1 cellular context compared by ENCODE assay signal in genomic region chr5:38926121-38926520, GRCh38.
TF ChIP-seq lines count a peak whose summit lies in the region.

No MANE protein-coding gene starts in this region.

TF ChIP-seq in SK-N-SH treated with all-trans-retinoic acid at 6 μM for 48 hours, 23 proteins besides CTCF, POLR2A, EP300 and RAD21 (continued from another document):
- TF ChIP-seq POU6F1 (CRISPR knock-in tag; IDR thresholded peaks at IDR 0.05; ENCODE audit: borderline replicate concordance, low read depth) (no peak), CSRNP3 (CRISPR knock-in tag; IDR thresholded peaks at IDR 0.05) (no peak), ARNTL (CRISPR knock-in tag; IDR thresholded peaks at IDR 0.05; ENCODE audit: borderline replicate concordance, low read depth) (no peak), GLIS3 (CRISPR knock-in tag; IDR thresholded peaks at IDR 0.05) (no peak), ZFP3 (CRISPR knock-in tag; IDR thresholded peaks at IDR 0.05) (no peak), TOX (CRISPR knock-in tag; IDR thresholded peaks at IDR 0.05; ENCODE audit: borderline replicate concordance) (no peak), CSDC2 (CRISPR knock-in tag; IDR thresholded peaks at IDR 0.05) (no peak), ZNF8 (CRISPR knock-in tag; IDR thresholded peaks at IDR 0.05) (no peak), ZNF70 (CRISPR knock-in tag; IDR thresholded peaks at IDR 0.05) (no peak)
